Comparison of ENCODE assay signal across 20 cellular contexts in genomic region chr9:93496285-93496684, GRCh38. TPM values are rescaled to one million over a fixed set of nuclear protein-coding genes. Genes with fewer than 3 reads are reported as not detected.
A peak's percentile ranks its signal among the peaks of the same experiment; 100 is the strongest.
DNase-seq lines count a peak whose midpoint lies in the region; ATAC-seq and TF ChIP-seq lines count a peak whose summit lies in the region.
"Had no signal": no experiment of that assay in that cellular context is flagged by ENCODE, and none has a peak within 500 bp of the region (broad histone marks: within the 10 kb centered on the region; RNA-seq: fewer than 3 reads in every experiment).

No MANE protein-coding gene starts in this region.

- no peak overlapping the region for H3K4me3 ChIP-seq in CD4-positive, alpha-beta memory T cell (ENCODE audit: low read length in 2 of 2)
- H3K4me3 ChIP-seq in IMR-90 (ENCODE audit: insufficient read depth, low read depth, low read length) = no peak overlapping the region
- no peak overlapping the region for H3K4me3 ChIP-seq in epithelial cell of esophagus (ENCODE audit: low read length)
- H3K4me3 ChIP-seq in neutrophil (ENCODE audit: low read depth in 1 of 2, low read length in 1 of 2) = no peak overlapping the region
- no peak overlapping the region for H3K4me3 ChIP-seq in vagina
- H3K4me3 ChIP-seq: BLaER1 treated with 17β-estradiol and CSF1 and Interleukin-3, amounts not matched to agents 10 nM and 100 nM; MG63; PC-9 had no signal

- no peak for DNase-seq in CD4-positive, alpha-beta memory T cell
- DNase-seq in IMR-90 (no peak), epithelial cell of esophagus (ENCODE audit: low read depth) (peak; percentile 70), Right ventricle myocardium superior (no peak), vagina (ENCODE audit: extremely low spot score in 2 of 2) (no peak), SIG-M5 treated with dmso at 0.1 percent for 504 hours (lab: John Stamatoyannopoulos, UW; ENCODE audit: unreplicated experiment) (no peak)
- DNase-seq: GDM1, MG63, NCI-H1048, NCI-H1417 treated with DMSO at 0.1 percent for 48 hours, NCI-H187, NCI-H510A treated with DMSO at 0.1 percent for 48 hours, NCI-H748 treated with DMSO at 0.1 percent for 48 hours, PC-9, RPMI8226, SHP77 treated with DMSO at 0.1 percent for 48 hours, SK-N-SH had no signal

- H2BK5ac ChIP-seq in IMR-90 (ENCODE audit: low read depth, low read length, poor library complexity, severe bottlenecking) = no peak overlapping the region

- no peak for TF ChIP-seq RAD21 in IMR-90 (IDR thresholded peaks at IDR 0.05; ENCODE audit: low read length)

- peaks cover 46 to 75% of the 10 kb centered on the region in 2 experiments for H3K79me1 ChIP-seq in IMR-90 (ENCODE audit: low read depth in 1 of 2, low read length in 2 of 2)

- no peak overlapping the region for H2AFZ ChIP-seq in IMR-90 (replicated peaks; ENCODE audit: low read length, poor library complexity)
- H2AFZ ChIP-seq: PC-9 had no signal

- peaks cover 8% of the 10 kb centered on the region; the same call in 1 of the 2 replicates for H3K9me1 ChIP-seq in IMR-90 (ENCODE audit: insufficient read depth, low read length)

- H2BK20ac ChIP-seq in IMR-90 (ENCODE audit: low read depth, low read length) = no peak overlapping the region

- H3K9me3 Mint-ChIP-seq in CD4-positive, alpha-beta memory T cell = no peaks in the 10 kb centered on the region

- no peak overlapping the region for H3K9ac ChIP-seq in IMR-90 (ENCODE audit: low read depth, low read length)
- H3K9ac ChIP-seq: BLaER1 treated with 17β-estradiol and CSF1 and Interleukin-3, amounts not matched to agents 10 nM and 100 nM; SK-N-SH had no signal

- no peak overlapping the region for H3K4ac ChIP-seq in IMR-90 (ENCODE audit: low read depth, low read length)

- H3K36me3 ChIP-seq in CD4-positive, alpha-beta memory T cell (ENCODE audit: insufficient read depth, low read length) = peaks cover 33% of the 10 kb centered on the region
- H3K36me3 ChIP-seq in IMR-90 (ENCODE audit: control insufficient read depth, insufficient read depth, low read length) (peaks cover 39% of the 10 kb centered on the region), neutrophil (peaks cover 37% of the 10 kb centered on the region), vagina (peaks cover 0 to 37% of the 10 kb centered on the region in 2 donors)

- BruUV-seq in IMR-90 (replicated peaks; lab: Mats Ljungman, UMichigan) = no TSS peak

- H2AK9ac ChIP-seq in IMR-90 (replicated peaks; ENCODE audit: low read depth, low read length, poor library complexity) = no peak overlapping the region

- H3K27ac Mint-ChIP-seq in CD4-positive, alpha-beta memory T cell = peak overlapping the region in 5 of 7 donors; percentile 13 to 62 (median 43)

- no peak overlapping the region for H3K4me3 Mint-ChIP-seq in CD4-positive, alpha-beta memory T cell

- dilution Hi-C loops in IMR-90 (cut with HindIII; ENCODE audit: low sequenced_read_pairs, unreplicated experiment) = no loop called here

- intact Hi-C loops in CD4-positive, alpha-beta memory T cell (cut with micrococcal nuclease) = no loop called here
- intact Hi-C loops in IMR-90 (cut with micrococcal nuclease) = no loop called here
- intact Hi-C loops in Right ventricle myocardium superior (cut with DNase I) = no loop called here
- intact Hi-C loops in vagina (cut with DNase I) = no loop called here

- H3K4me1 Mint-ChIP-seq in CD4-positive, alpha-beta memory T cell = peaks cover 26 to 48% (median 39%) of the 10 kb centered on the region in 4 donors

- H3K23ac ChIP-seq in IMR-90 (ENCODE audit: low read depth, low read length) = no peak overlapping the region

- CTCF ChIA-PET in CD4-positive, alpha-beta memory T cell (lab: Charles Lee; ENCODE audit: partially characterized antibody) = no interaction called here
- CTCF ChIA-PET in IMR-90 (lab: Yijun Ruan, JAX) = no interaction called here

- POLR2A ChIA-PET in CD4-positive, alpha-beta memory T cell (lab: Charles Lee; ENCODE audit: partially characterized antibody) = interaction anchor here (1.1 kb wide), 1 partner anchor 43 kb away, joined by 3 read pairs; the partner anchor contains the start of gene FAM120AOS
- POLR2A ChIA-PET in IMR-90 (lab: Charles Lee; ENCODE audit: unreplicated experiment) = no interaction called here

- H4K91ac ChIP-seq in IMR-90 (ENCODE audit: insufficient read depth, low read depth, low read length) = no peak overlapping the region

- no peak overlapping the region for H2BK120ac ChIP-seq in IMR-90 (ENCODE audit: low read depth, low read length)

- H4K8ac ChIP-seq in IMR-90 (ENCODE audit: low read depth in 2 of 2, low read length in 2 of 2) = no peak overlapping the region

- in situ Hi-C loops in IMR-90 (cut with MboI; ENCODE audit: low sequenced_read_pairs) = no loop called here

- H4K20me1 ChIP-seq in IMR-90 (ENCODE audit: insufficient read depth, low read length) = peaks cover 9% of the 10 kb centered on the region

- no peak overlapping the region for H3K18ac ChIP-seq in IMR-90 (ENCODE audit: low read depth, low read length)

- H3K14ac ChIP-seq in IMR-90 (replicated peaks; ENCODE audit: low read depth, low read length) = no peak overlapping the region

- TF ChIP-seq CTCF in IMR-90 (conservative IDR thresholded peaks at IDR 0.05; ENCODE audit: low read depth, low read length) (no peak), epithelial cell of esophagus (IDR thresholded peaks at IDR 0.05; ENCODE audit: insufficient read depth, low read depth, low read length, missing control alignments) (no peak), neutrophil (IDR thresholded peaks at IDR 0.05) (no peak), vagina (IDR thresholded peaks at IDR 0.05) (no peak)

- ATAC-seq in IMR-90 (ENCODE audit: low read depth) (0 out of 2 replicates have a peak, but pooled peaks have one; percentile 51), GM19324 (IDR thresholded peaks at IDR 0.05; ENCODE audit: low FRiP score, unreplicated experiment) (no peak), Right ventricle myocardium superior (ENCODE audit: poor library complexity) (no peak)

- 100% methylated on average over 1 of the region's 3 CpGs; no CpG with 5 or more reads in 1 of the 2 experiments for WGBS in IMR-90 (ENCODE audit: extremely low coverage in 2 of 2, insufficient read length in 1 of 2), 2 experiments

- H2BK15ac ChIP-seq in IMR-90 (ENCODE audit: low read depth, low read length) = no peak overlapping the region

- TF ChIP-seq POLR2A in IMR-90 (IDR thresholded peaks at IDR 0.05; ENCODE audit: low read depth, low read length) (no peak), vagina (IDR thresholded peaks at IDR 0.05) (no peak)

- H2AK5ac ChIP-seq in IMR-90 (ENCODE audit: low read depth, low read length) = no peak overlapping the region

- no peak overlapping the region for H3K4me2 ChIP-seq in IMR-90 (ENCODE audit: low read depth, low read length)
- H3K4me2 ChIP-seq: BLaER1 treated with 17β-estradiol and CSF1 and Interleukin-3, amounts not matched to agents 10 nM and 100 nM; PC-9; SK-N-SH had no signal

- H3K27me3 Mint-ChIP-seq in CD4-positive, alpha-beta memory T cell = no peaks in the 10 kb centered on the region

- H3K27me3 ChIP-seq in CD4-positive, alpha-beta memory T cell (ENCODE audit: insufficient read depth, low read length) = no peaks in the 10 kb centered on the region
- no peaks in the 10 kb centered on the region for H3K27me3 ChIP-seq in IMR-90 (ENCODE audit: control insufficient read depth, insufficient read depth, low read length)
- H3K27me3 ChIP-seq in neutrophil = no peaks in the 10 kb centered on the region
- no peaks in the 10 kb centered on the region for H3K27me3 ChIP-seq in vagina
- H3K27me3 ChIP-seq: BLaER1 treated with 17β-estradiol and CSF1 and Interleukin-3, amounts not matched to agents 10 nM and 100 nM; MG63 had no signal

- H3K56ac ChIP-seq in IMR-90 (ENCODE audit: extremely low read depth, insufficient read depth, low read length) = no peak overlapping the region

- no peak overlapping the region for H4K5ac ChIP-seq in IMR-90 (ENCODE audit: low read depth, low read length)

- H3K36me3 Mint-ChIP-seq in CD4-positive, alpha-beta memory T cell = peaks cover 37 to 76% of the 10 kb centered on the region in 2 donors

- H3K9me3 ChIP-seq in CD4-positive, alpha-beta memory T cell (ENCODE audit: control insufficient read depth in 1 of 2, low read length in 2 of 2) = no peaks in the 10 kb centered on the region
- no peaks in the 10 kb centered on the region for H3K9me3 ChIP-seq in IMR-90 (ENCODE audit: control insufficient read depth, insufficient read depth, low read length)
- no peaks in the 10 kb centered on the region for H3K9me3 ChIP-seq in neutrophil
- no peaks in the 10 kb centered on the region for H3K9me3 ChIP-seq in vagina
- H3K9me3 ChIP-seq: BLaER1 treated with 17β-estradiol and CSF1 and Interleukin-3, amounts not matched to agents 10 nM and 100 nM; MG63; SK-N-SH had no signal

- no peak overlapping the region for H3K27ac ChIP-seq in CD4-positive, alpha-beta memory T cell (ENCODE audit: low read depth, low read length)
- H3K27ac ChIP-seq in IMR-90 (ENCODE audit: insufficient read depth, low read length) (no peak overlapping the region), neutrophil (peak overlapping the region; percentile 43), vagina (no peak overlapping the region)
- H3K27ac ChIP-seq: BLaER1 treated with 17β-estradiol and CSF1 and Interleukin-3, amounts not matched to agents 10 nM and 100 nM; PC-9 had no signal

- H3K4me1 ChIP-seq in CD4-positive, alpha-beta memory T cell (ENCODE audit: insufficient read depth, low read length) = peaks cover 16% of the 10 kb centered on the region
- peaks cover 4% of the 10 kb centered on the region for H3K4me1 ChIP-seq in IMR-90 (ENCODE audit: control insufficient read depth, insufficient read depth, low read length)
- peaks cover 33 to 51% of the 10 kb centered on the region in 2 experiments for H3K4me1 ChIP-seq in neutrophil (ENCODE audit: control insufficient read depth in 1 of 2, insufficient read depth in 1 of 2, low read depth in 1 of 2, low read length in 1 of 2)
- H3K4me1 ChIP-seq in vagina = peaks cover 21% of the 10 kb centered on the region

TF ChIP-seq in IMR-90, 13 proteins besides CTCF, POLR2A, EP300 and RAD21 (continues in another document):
- TF ChIP-seq SMC3 (IDR thresholded peaks at IDR 0.05; ENCODE audit: low read depth, low read length) = no peak
- TF ChIP-seq CHD1 (IDR thresholded peaks at IDR 0.05; ENCODE audit: low read depth, low read length) = no peak

RNA-seq across cellular contexts. Expression of gene FAM120AOS, which starts 42.9 kb away (rescaled TPM):
- 10 to 100 TPM; 49.7 to 50.8 TPM for total RNA-seq in CD4-positive, alpha-beta memory T cell
- polyA plus RNA-seq in CD4-positive, alpha-beta memory T cell = 10 to 100 TPM; 57.5 to 64.6 TPM
- total RNA-seq in IMR-90 (2012; rRNA removed) (22.2 and 24.7 TPM in 2 replicates), Right ventricle myocardium superior (28.8 TPM), vagina (41.5 TPM)
- 21.7 and 22.7 TPM in 2 replicates for polyA plus RNA-seq in IMR-90 (2012; rRNA removed)
- 14.2 TPM in 2 replicates for polyA plus RNA-seq in IMR-90 (2012; cell fraction: cytosol; rRNA removed)
- 7.4 and 19.0 TPM in 2 replicates for polyA plus RNA-seq in IMR-90 (2012; cell fraction: nucleus; rRNA removed; ENCODE audit: low replicate concordance)

RNA-seq across cellular contexts. Expression of gene FAM120A, which starts 44.8 kb away (rescaled TPM):
- total RNA-seq in CD4-positive, alpha-beta memory T cell = 10 to 100 TPM; 85.8 to 88.5 TPM
- polyA plus RNA-seq in CD4-positive, alpha-beta memory T cell = 10 to 100 TPM in 1 of 2 donors, 1 to 10 TPM in 1; 6.2 to 14.0 TPM
- total RNA-seq in IMR-90 (2012; rRNA removed) = 65.8 and 75.1 TPM in 2 replicates
- polyA plus RNA-seq in IMR-90 (2012; rRNA removed) = 61.6 and 64.3 TPM in 2 replicates
- polyA plus RNA-seq in IMR-90 (2012; cell fraction: cytosol; rRNA removed) = 47.8 and 63.9 TPM in 2 replicates
- 54.1 and 63.8 TPM in 2 replicates for polyA plus RNA-seq in IMR-90 (2012; cell fraction: nucleus; rRNA removed; ENCODE audit: low replicate concordance)
- 83.4 TPM for total RNA-seq in Right ventricle myocardium superior
- 98.2 TPM for total RNA-seq in vagina
